Comparison of ENCODE assay signal across 9 cellular contexts in genomic region chr12:84910549-84911241, GRCh38. TPM values are rescaled to one million over a fixed set of nuclear protein-coding genes. Genes with fewer than 3 reads are reported as not detected.
DNase-seq lines count a peak whose midpoint lies in the region; ATAC-seq and TF ChIP-seq lines count a peak whose summit lies in the region.
"Had no signal": no experiment of that assay in that cellular context is flagged by ENCODE, and none has a peak within 500 bp of the region (broad histone marks: within the 10 kb centered on the region; RNA-seq: fewer than 3 reads in every experiment).

No MANE protein-coding gene starts in this region.

- H3K9me3 ChIP-seq in thoracic aorta = no peaks in the 10 kb centered on the region
- no peaks in the 10 kb centered on the region for H3K9me3 ChIP-seq in Peyer's patch
- peaks cover 4% of the 10 kb centered on the region; the same call in 1 of the 2 replicates for H3K9me3 ChIP-seq in Karpas-422 (ENCODE audit: low read length)

- no peak for TF ChIP-seq POLR2A in Peyer's patch (IDR thresholded peaks at IDR 0.05)

- peak overlapping the region; percentile 32 for H3K4me3 Mint-ChIP-seq in activated naive CD4-positive, alpha-beta T cell treated with anti-CD3 and anti-CD28 coated beads, Interleukin-2, amount 10 ng/mL, durations not matched to agents 7 days and 5 days
- peak overlapping the region; percentile 59 for H3K4me3 Mint-ChIP-seq in activated T-helper 1 cell treated with anti-CD3 and anti-CD28 coated beads, Interleukin-12 subunit alpha, Interleukin-12 subunit beta, Interleukin-2, Interleukin-4 antibody, amounts not matched to agents 30 ng/mL and 10 ng/mL and 1 ng/mL, durations not matched to agents 14 hours and 24 hours and 36 hours

- no peaks in the 10 kb centered on the region for H4K20me1 ChIP-seq in Karpas-422 (ENCODE audit: insufficient read depth, low read depth, low read length)

- peaks cover 16% of the 10 kb centered on the region for H3K4me1 Mint-ChIP-seq in activated naive CD4-positive, alpha-beta T cell treated with anti-CD3 and anti-CD28 coated beads, Interleukin-2, amount 10 ng/mL, durations not matched to agents 7 days and 5 days
- peaks cover 16% of the 10 kb centered on the region for H3K4me1 Mint-ChIP-seq in activated T-helper 1 cell treated with anti-CD3 and anti-CD28 coated beads, Interleukin-12 subunit alpha, Interleukin-12 subunit beta, Interleukin-2, Interleukin-4 antibody, amounts not matched to agents 30 ng/mL and 10 ng/mL and 1 ng/mL, durations not matched to agents 14 hours and 24 hours and 36 hours (ENCODE audit: low read depth)

- H3K27me3 ChIP-seq in thoracic aorta (replicated peaks; ENCODE audit: insufficient read depth) (no peaks in the 10 kb centered on the region), Peyer's patch (peaks cover 0 to 6% of the 10 kb centered on the region in 2 donors), Karpas-422 (ENCODE audit: low read length) (no peaks in the 10 kb centered on the region)

- no peaks in the 10 kb centered on the region for H3K36me3 ChIP-seq in thoracic aorta
- no peaks in the 10 kb centered on the region for H3K36me3 ChIP-seq in Peyer's patch
- H3K36me3 ChIP-seq in Karpas-422 (ENCODE audit: insufficient read depth, low read length) = no peaks in the 10 kb centered on the region

- 0 out of 2 replicates have a peak, but pooled peaks cover 3% of the 10 kb centered on the region for H3K9me2 ChIP-seq in Karpas-422 (replicated peaks; ENCODE audit: insufficient read depth, low read length)

- H3K27ac Mint-ChIP-seq in activated naive CD4-positive, alpha-beta T cell treated with anti-CD3 and anti-CD28 coated beads, Interleukin-2, amount 10 ng/mL, durations not matched to agents 7 days and 5 days = no peak overlapping the region
- H3K27ac Mint-ChIP-seq in activated T-helper 1 cell treated with anti-CD3 and anti-CD28 coated beads, Interleukin-12 subunit alpha, Interleukin-12 subunit beta, Interleukin-2, Interleukin-4 antibody, amounts not matched to agents 30 ng/mL and 10 ng/mL and 1 ng/mL, durations not matched to agents 14 hours and 24 hours and 36 hours = no peak overlapping the region

- peaks cover 0 to 19% of the 10 kb centered on the region in 2 donors for H3K4me1 ChIP-seq in thoracic aorta (ENCODE audit: control insufficient read depth in 1 of 2, low read depth in 2 of 2)
- peaks cover 0 to 14% (median 0%) of the 10 kb centered on the region in 4 donors for H3K4me1 ChIP-seq in Peyer's patch
- H3K4me1 ChIP-seq in Karpas-422 (ENCODE audit: low read length) = no peaks in the 10 kb centered on the region

- H3K27ac ChIP-seq in thoracic aorta (no peak overlapping the region), Peyer's patch (no peak overlapping the region), Karpas-422 (ENCODE audit: low read length) (no peak overlapping the region)

- H3K9me3 Mint-ChIP-seq in activated naive CD4-positive, alpha-beta T cell treated with anti-CD3 and anti-CD28 coated beads, Interleukin-2, amount 10 ng/mL, durations not matched to agents 7 days and 5 days = no peaks in the 10 kb centered on the region
- H3K9me3 Mint-ChIP-seq in activated T-helper 1 cell treated with anti-CD3 and anti-CD28 coated beads, Interleukin-12 subunit alpha, Interleukin-12 subunit beta, Interleukin-2, Interleukin-4 antibody, amounts not matched to agents 30 ng/mL and 10 ng/mL and 1 ng/mL, durations not matched to agents 14 hours and 24 hours and 36 hours = no peaks in the 10 kb centered on the region

- H3K4me2 ChIP-seq in Karpas-422 (ENCODE audit: low read depth, low read length, poor library complexity, severe bottlenecking) = no peak overlapping the region

- intact Hi-C loops in activated T-helper 1 cell treated with anti-CD3 and anti-CD28 coated beads, Interleukin-12 subunit alpha, Interleukin-12 subunit beta, Interleukin-2, Interleukin-4 antibody, amounts not matched to agents 30 ng/mL and 10 ng/mL and 1 ng/mL, durations not matched to agents 14 hours and 24 hours and 36 hours (cut with micrococcal nuclease) = loop anchor here (2.0 kb wide), 1 partner anchor 372 kb away; no protein-coding TSS in a partner anchor

- no peaks in the 10 kb centered on the region for H3K79me2 ChIP-seq in Karpas-422 (ENCODE audit: low read length)

- DNase-seq in activated naive CD4-positive, alpha-beta T cell treated with anti-CD3 and anti-CD28 coated beads, Interleukin-2, amount 10 ng/mL, durations not matched to agents 7 days and 5 days = no peak
- no peak for DNase-seq in activated naive CD4-positive, alpha-beta T cell (lab: John Stamatoyannopoulos, UW)
- DNase-seq in activated T-helper 1 cell treated with anti-CD3 and anti-CD28 coated beads, Interleukin-12 subunit alpha, Interleukin-12 subunit beta, Interleukin-2, Interleukin-4 antibody, amounts not matched to agents 30 ng/mL and 10 ng/mL and 1 ng/mL, durations not matched to agents 14 hours and 24 hours and 36 hours (ENCODE audit: low spot score) = no peak
- no peak for DNase-seq in thoracic aorta (ENCODE audit: low spot score)
- DNase-seq in AG08395 (ENCODE audit: low spot score) = no peak
- no peak for DNase-seq in Peyer's patch
- DNase-seq in Karpas-422 = no peak

- CTCF ChIA-PET in activated naive CD4-positive, alpha-beta T cell treated with anti-CD3 and anti-CD28 coated beads, Interleukin-2, amount 10 ng/mL, durations not matched to agents 7 days and 5 days (lab: Charles Lee) = interaction anchor here (0.7 kb wide), 1 partner anchor 36 kb away, joined by 3 read pairs; no protein-coding TSS in a partner anchor

- ATAC-seq in thoracic aorta (ENCODE audit: insufficient number of reproducible peaks, low FRiP score, low read depth) = no peak

- H3K4me3 ChIP-seq in iPS-11a (ENCODE audit: low read depth, low read length) (peak overlapping the region; percentile 91), thoracic aorta (peak overlapping the region; percentile 68), Peyer's patch (peak overlapping the region in 2 of 4 donors; percentile 45), Karpas-422 (ENCODE audit: low read length) (no peak overlapping the region)

- H3K36me3 Mint-ChIP-seq in activated naive CD4-positive, alpha-beta T cell treated with anti-CD3 and anti-CD28 coated beads, Interleukin-2, amount 10 ng/mL, durations not matched to agents 7 days and 5 days = no peaks in the 10 kb centered on the region
- H3K36me3 Mint-ChIP-seq in activated T-helper 1 cell treated with anti-CD3 and anti-CD28 coated beads, Interleukin-12 subunit alpha, Interleukin-12 subunit beta, Interleukin-2, Interleukin-4 antibody, amounts not matched to agents 30 ng/mL and 10 ng/mL and 1 ng/mL, durations not matched to agents 14 hours and 24 hours and 36 hours (ENCODE audit: low read depth) = no peaks in the 10 kb centered on the region

- H2AFZ ChIP-seq in Karpas-422 (ENCODE audit: low read length) = no peak overlapping the region

- no peak overlapping the region for H3K9ac ChIP-seq in Karpas-422 (ENCODE audit: low read length)

- TF ChIP-seq CTCF in thoracic aorta (IDR thresholded peaks at IDR 0.05) (no peak), Peyer's patch (IDR thresholded peaks at IDR 0.05) (no peak)

- H3K27me3 Mint-ChIP-seq in activated naive CD4-positive, alpha-beta T cell treated with anti-CD3 and anti-CD28 coated beads, Interleukin-2, amount 10 ng/mL, durations not matched to agents 7 days and 5 days = peaks cover 32% of the 10 kb centered on the region
- H3K27me3 Mint-ChIP-seq in activated T-helper 1 cell treated with anti-CD3 and anti-CD28 coated beads, Interleukin-12 subunit alpha, Interleukin-12 subunit beta, Interleukin-2, Interleukin-4 antibody, amounts not matched to agents 30 ng/mL and 10 ng/mL and 1 ng/mL, durations not matched to agents 14 hours and 24 hours and 36 hours (ENCODE audit: insufficient read depth) = peaks cover 42% of the 10 kb centered on the region

RNA-seq across cellular contexts. Expression of gene SLC6A15, which starts 1.9 kb away (rescaled TPM):
- total RNA-seq in activated T-helper 1 cell treated with anti-CD3 and anti-CD28 coated beads, Interleukin-12 subunit alpha, Interleukin-12 subunit beta, Interleukin-2, Interleukin-4 antibody, amounts not matched to agents 30 ng/mL and 10 ng/mL and 1 ng/mL, durations not matched to agents 14 hours and 24 hours and 36 hours = not detected in 2 replicates
- total RNA-seq in thoracic aorta (1 to 10 TPM in 1 of 2 donors, not detected in 1; 1.1 TPM), Peyer's patch (1 to 10 TPM in 1 of 4 donors, under 1 TPM in 1, not detected in 2; 0.80 to 1.4 TPM)
- not detected in 2 replicates for total RNA-seq in Karpas-422 (2014; rRNA removed; shearing (Covaris generic); ENCODE audit: low replicate concordance)
- total RNA-seq: activated CD8-positive, alpha-beta memory T cell treated with anti-CD3 and anti-CD28 coated beads for 36 hours had no signal
